In genomic region chr14:102362084-102362483, GRCh38 we compare ENCODE assay signal across 8 cellular contexts. TPM values are rescaled to one million over a fixed set of nuclear protein-coding genes. Genes with fewer than 3 reads are reported as not detected.
A peak's percentile ranks its signal among the peaks of the same experiment; 100 is the strongest.
DNase-seq lines count a peak whose midpoint lies in the region; ATAC-seq and TF ChIP-seq lines count a peak whose summit lies in the region.

No MANE protein-coding gene starts in this region.

- ATAC-seq in HG02870 (IDR thresholded peaks at IDR 0.05; ENCODE audit: unreplicated experiment): peak; percentile 51

- H3K36me3 ChIP-seq in muscle layer of duodenum (ENCODE audit: control insufficient read depth in 1 of 2, insufficient read depth in 2 of 2, low read length in 2 of 2): peaks cover 6 to 15% of the 10 kb centered on the region in 2 donors

- no peaks in the 10 kb centered on the region for H3K9me3 ChIP-seq in muscle layer of duodenum (ENCODE audit: control insufficient read depth in 1 of 2, low read length in 2 of 2)

- POLR2A ChIA-PET in GM10248 (lab: Yijun Ruan, JAX): interaction anchor here (0.5 to 0.6 kb wide), 2 partner anchors 24 to 725 kb away, joined by 3 read pairs; no protein-coding TSS in a partner anchor

- H3K4me1 ChIP-seq in muscle layer of duodenum (ENCODE audit: control insufficient read depth in 1 of 2, insufficient read depth in 2 of 2, low read length in 2 of 2): peaks cover 14 to 24% of the 10 kb centered on the region in 2 donors

- DNase-seq in GM10248 (ENCODE audit: extremely low spot score): peak; percentile 64
- DNase-seq in dermis blood vessel endothelial cell: peak; percentile 43
- DNase-seq in NCI-H2029 treated with DMSO at 0.1 percent for 48 hours (lab: John Stamatoyannopoulos, UW): no peak
- no peak for DNase-seq in NCI-H2081 treated with DMSO at 0.1 percent for 48 hours (lab: John Stamatoyannopoulos, UW)

- H3K4me3 ChIP-seq in WI38 (ENCODE audit: low read depth, low read length): peak overlapping the region; percentile 91
- peak overlapping the region; percentile 88 to 97 for H3K4me3 ChIP-seq in muscle layer of duodenum (ENCODE audit: low read depth in 1 of 2, low read length in 2 of 2)

- CTCF ChIA-PET in GM10248 (lab: Yijun Ruan, JAX): interaction anchor here (1.0 to 2.8 kb wide), 4 partner anchors 44 to 222 kb away, joined by 3 to 8 read pairs (median 3); partner anchors contain the start of gene WDR20

- TF ChIP-seq CTCF in GM10248 (IDR thresholded peaks at IDR 0.05; ENCODE audit: control extremely low read depth, extremely low read depth, low read depth, missing control alignments) (no peak), WI38 (IDR thresholded peaks at IDR 0.05; ENCODE audit: low read depth, low read length) (no peak)

- H3K27ac ChIP-seq in muscle layer of duodenum (ENCODE audit: low read length) (peak overlapping the region; percentile 97), temporal lobe (ENCODE audit: low read depth, low read length) (peak overlapping the region; percentile 94)

- H3K27me3 ChIP-seq in muscle layer of duodenum (ENCODE audit: low read depth, low read length): no peaks in the 10 kb centered on the region

RNA-seq across cellular contexts. Expression of gene CINP, which starts 0.6 kb away (rescaled TPM):
- 57.9 and 61.9 TPM in 2 replicates for total RNA-seq in dermis blood vessel endothelial cell
- total RNA-seq in temporal lobe: 27.8 TPM

RNA-seq across cellular contexts. Expression of gene TECPR2, which starts 0.7 kb away (rescaled TPM):
- total RNA-seq in dermis blood vessel endothelial cell (14.6 and 25.4 TPM in 2 replicates), temporal lobe (18.4 TPM)

RNA-seq across cellular contexts. Expression of gene ZNF839, which starts 42.5 kb away (rescaled TPM):
- total RNA-seq in dermis blood vessel endothelial cell: 5.8 and 8.0 TPM in 2 replicates
- 6.9 TPM for total RNA-seq in temporal lobe

RNA-seq across cellular contexts. Expression of gene MOK, which starts 57.1 kb away (rescaled TPM):
- 2.7 and 3.9 TPM in 2 replicates for total RNA-seq in dermis blood vessel endothelial cell
- 22.9 TPM for total RNA-seq in temporal lobe

Comparison
In these comparisons a context has a peak if more than half of its experiments do, and no peak if none do; other contexts are left out.
1. DNase-seq: peak in GM10248 (single experiment) and dermis blood vessel endothelial cell (single experiment); none in NCI-H2029 treated with DMSO at 0.1 percent for 48 hours (single experiment) and NCI-H2081 treated with DMSO at 0.1 percent for 48 hours (single experiment).